In genomic region chrX:110743679-110744340, GRCh38 we compare ENCODE assay signal across 18 cellular contexts. TPM values are rescaled to one million over a fixed set of nuclear protein-coding genes. Genes with fewer than 3 reads are reported as not detected.
DNase-seq lines count a peak whose midpoint lies in the region; ATAC-seq and TF ChIP-seq lines count a peak whose summit lies in the region.
"Had no signal": no experiment of that assay in that cellular context is flagged by ENCODE, and none has a peak within 500 bp of the region (broad histone marks: within the 10 kb centered on the region; RNA-seq: fewer than 3 reads in every experiment).

No MANE protein-coding gene starts in this region.

- DNase-seq in GM19240 (ENCODE audit: insufficient read length, low spot score) (peak; percentile 1), adipocyte (ENCODE audit: low read depth) (no peak), pons (ENCODE audit: low spot score) (peak; percentile 1), heart left ventricle (no peak), NCI-H524 treated with DMSO at 0.1 percent for 48 hours (lab: John Stamatoyannopoulos, UW) (no peak), NCI-H82 treated with DMSO at 0.1 percent for 48 hours (lab: John Stamatoyannopoulos, UW; ENCODE audit: unreplicated experiment) (no peak)
- no peak for DNase-seq in activated T-cell treated with anti-CD3 and anti-CD28 coated beads, Interleukin-2, amount 50 U/mL, for 4 hours
- DNase-seq: activated CD4-positive, alpha-beta T cell treated with anti-CD3 and anti-CD28 coated beads, Interleukin-2, amount 50 U/mL, for 4 hours; Calu3; colonic mucosa; NCI-H1930; psoas muscle; stimulated activated CD4-positive, alpha-beta T cell treated with anti-CD3 and anti-CD28 coated beads, Interleukin-2, amount 100 ng/mL, for 48 hours; stomach had no signal

- no peaks in the 10 kb centered on the region for H3K9me3 ChIP-seq in adipocyte (ENCODE audit: control insufficient read depth, low read length)
- H3K9me3 ChIP-seq in heart left ventricle = no peaks in the 10 kb centered on the region
- H3K9me3 ChIP-seq: colonic mucosa, psoas muscle, stomach had no signal

- intact Hi-C loops in heart left ventricle (cut with DNase I) = no loop called here

- H3K27me3 ChIP-seq in adipocyte (replicated peaks; ENCODE audit: control insufficient read depth, insufficient read depth, low read length) (no peaks in the 10 kb centered on the region), heart left ventricle (peaks cover 0 to 10% (median 0%) of the 10 kb centered on the region in 9 donors)
- H3K27me3 ChIP-seq: colonic mucosa had no signal

- TF ChIP-seq CTCF in heart left ventricle (IDR thresholded peaks at IDR 0.05) = no peak

- H3K36me3 ChIP-seq in adipocyte (ENCODE audit: control insufficient read depth, insufficient read depth, low read length, severe bottlenecking) (no peaks in the 10 kb centered on the region), heart left ventricle (no peaks in the 10 kb centered on the region)
- H3K36me3 ChIP-seq: colonic mucosa, stomach had no signal

- peak overlapping the region; percentile 68 for H3K9ac ChIP-seq in adipocyte (ENCODE audit: low read length)

- H3K9me3 Mint-ChIP-seq in activated T-cell treated with anti-CD3 and anti-CD28 coated beads, Interleukin-2, amount 50 U/mL, for 4 hours = no peaks in the 10 kb centered on the region
- H3K9me3 Mint-ChIP-seq: mesothelial cell of epicardium had no signal

- H3K4me1 ChIP-seq in adipocyte (ENCODE audit: control insufficient read depth, insufficient read depth, low read length) = peaks cover 78% of the 10 kb centered on the region
- H3K4me1 ChIP-seq in heart left ventricle = no peaks in the 10 kb centered on the region
- H3K4me1 ChIP-seq: colonic mucosa, psoas muscle, stomach had no signal

- no peak overlapping the region for H3K4me3 Mint-ChIP-seq in activated T-cell treated with anti-CD3 and anti-CD28 coated beads, Interleukin-2, amount 50 U/mL, for 4 hours
- H3K4me3 Mint-ChIP-seq: activated naive CD8-positive, alpha-beta T cell; mesothelial cell of epicardium had no signal

- H3K27me3 Mint-ChIP-seq in activated T-cell treated with anti-CD3 and anti-CD28 coated beads, Interleukin-2, amount 50 U/mL, for 4 hours (ENCODE audit: low read depth) = peaks cover 2% of the 10 kb centered on the region
- H3K27me3 Mint-ChIP-seq: activated naive CD8-positive, alpha-beta T cell had no signal

- no peaks in the 10 kb centered on the region for H3K4me1 Mint-ChIP-seq in activated T-cell treated with anti-CD3 and anti-CD28 coated beads, Interleukin-2, amount 50 U/mL, for 4 hours (ENCODE audit: low read depth)

- H3K36me3 Mint-ChIP-seq in activated T-cell treated with anti-CD3 and anti-CD28 coated beads, Interleukin-2, amount 50 U/mL, for 4 hours (ENCODE audit: insufficient read depth) = no peaks in the 10 kb centered on the region
- H3K36me3 Mint-ChIP-seq: activated naive CD8-positive, alpha-beta T cell; mesothelial cell of epicardium had no signal

- 50 to 64% (median 52%) methylated on average over 5 of the region's 5 CpGs for WGBS in heart left ventricle, 4 donors

- peak; percentile 54 for ATAC-seq in HG02870 (IDR thresholded peaks at IDR 0.05; ENCODE audit: unreplicated experiment)
- ATAC-seq in heart left ventricle = no peak
- ATAC-seq in activated T-cell treated with anti-CD3 and anti-CD28 coated beads, Interleukin-2, amount 50 U/mL, for 4 hours = no peak
- ATAC-seq: psoas muscle had no signal

- no peak overlapping the region for H3K27ac ChIP-seq in heart left ventricle
- H3K27ac ChIP-seq: colonic mucosa, psoas muscle had no signal

- no peak for TF ChIP-seq POLR2A in heart left ventricle (IDR thresholded peaks at IDR 0.05)

- no peak overlapping the region for H3K4me3 ChIP-seq in adipocyte (ENCODE audit: low read length)
- H3K4me3 ChIP-seq in heart left ventricle = no peak overlapping the region
- H3K4me3 ChIP-seq: colonic mucosa, psoas muscle, stomach had no signal

RNA-seq across cellular contexts. Expression of gene CHRDL1, which starts 51.8 kb away (rescaled TPM):
- 10 to 100 TPM in 2 of 9 donors, 1 to 10 TPM in 4, under 1 TPM in 2, not detected in 1; 0.42 to 67.8 (median 2.2) TPM for total RNA-seq in heart left ventricle
- 1 to 10 TPM in 1 of 2 donors, under 1 TPM in 1; 0.53 to 1.3 TPM for polyA plus RNA-seq in heart left ventricle
- under 1 TPM in 1 of 3 donors, not detected in 2; 0.10 TPM for total RNA-seq in activated T-cell treated with anti-CD3 and anti-CD28 coated beads, Interleukin-2, amount 50 U/mL, for 4 hours
- total RNA-seq: Calu3, OCI-LY7 had no signal

Comparison
In these comparisons a context has a peak if more than half of its experiments do, and no peak if none do; other contexts are left out.
1. DNase-seq: peak in GM19240 (single experiment) and pons (single experiment); none in adipocyte (single experiment), heart left ventricle (0 of 5), NCI-H524 treated with DMSO at 0.1 percent for 48 hours (single experiment), activated T-cell treated with anti-CD3 and anti-CD28 coated beads, Interleukin-2, amount 50 U/mL, for 4 hours (single experiment) and NCI-H82 treated with DMSO at 0.1 percent for 48 hours (single experiment).